ENCODE assay signal across 27 cellular contexts in genomic region chr5:71912021-71912420, GRCh38.
"Had no signal": no experiment of that assay in that cellular context is flagged by ENCODE, and none has a peak within 500 bp of the region (broad histone marks: within the 10 kb centered on the region; RNA-seq: fewer than 3 reads in every experiment).

No MANE protein-coding gene starts in this region.

- H3K4me1 ChIP-seq: colonic mucosa, gastrocnemius medialis had no signal

- H3K27me3 ChIP-seq: colonic mucosa, dorsolateral prefrontal cortex, esophagus muscularis mucosa, foreskin keratinocyte, gastrocnemius medialis, gastroesophageal sphincter, heart left ventricle had no signal

- FAIRE-seq: colon, endometrium, endothelial cell of umbilical vein, frontal cortex had no signal

- H3K9me3 ChIP-seq: colonic mucosa, esophagus muscularis mucosa, esophagus squamous epithelium, gastrocnemius medialis, gastroesophageal sphincter had no signal

- H3K27ac ChIP-seq: colonic mucosa, coronary artery, dorsolateral prefrontal cortex, epithelial cell of prostate, esophagus muscularis mucosa, esophagus squamous epithelium, foreskin keratinocyte, gastrocnemius medialis, gastroesophageal sphincter, heart left ventricle had no signal

- H3K4me3 ChIP-seq: colonic mucosa, coronary artery, dorsolateral prefrontal cortex, esophagus muscularis mucosa, esophagus squamous epithelium, gastrocnemius medialis, gastroesophageal sphincter, heart left ventricle had no signal

- ATAC-seq: effector memory CD8-positive, alpha-beta T cell; esophagus mucosa; foreskin keratinocyte; gastrocnemius medialis; gastroesophageal sphincter; heart left ventricle had no signal

- DNase-seq: colonic mucosa; cortex of kidney; dermis blood vessel endothelial cell; dorsolateral prefrontal cortex; effector CD4-positive, alpha-beta T cell; effector CD8-positive, alpha-beta T cell; effector memory CD4-positive, alpha-beta T cell; effector memory CD8-positive, alpha-beta T cell; endodermal cell; erythroblast; esophagus squamous epithelium; foreskin fibroblast; foreskin keratinocyte; foreskin melanocyte; gastrocnemius medialis; glutamatergic neuron; head of caudate nucleus; heart left ventricle had no signal

- H3K36me3 ChIP-seq: colonic mucosa, esophagus muscularis mucosa, esophagus squamous epithelium, gastrocnemius medialis, gastroesophageal sphincter, heart left ventricle had no signal
